Comparison of ENCODE assay signal across 21 cellular contexts in genomic region chr17:18371455-18371854, GRCh38. TPM values are rescaled to one million over a fixed set of nuclear protein-coding genes. Genes with fewer than 3 reads are reported as not detected.
DNase-seq lines count a peak whose midpoint lies in the region; ATAC-seq, FAIRE-seq and TF ChIP-seq lines count a peak whose summit lies in the region.
"Had no signal": no experiment of that assay in that cellular context is flagged by ENCODE, and none has a peak within 500 bp of the region (broad histone marks: within the 10 kb centered on the region; RNA-seq: fewer than 3 reads in every experiment).

No MANE protein-coding gene starts in this region.

- H3K27me3 ChIP-seq in IMR-90 (ENCODE audit: control insufficient read depth, insufficient read depth, low read length) (peaks cover 3% of the 10 kb centered on the region), GM12878 (replicated peaks in 1 of 2; ENCODE audit: control insufficient read depth in 2 of 2, insufficient read depth in 2 of 2, low read length in 1 of 2) (no peaks in the 10 kb centered on the region), tibial nerve (peaks cover 0 to 5% of the 10 kb centered on the region in 2 donors)

- in situ Hi-C loops in IMR-90 (cut with MboI; ENCODE audit: low sequenced_read_pairs) (no loop called here), GM12878 (cut with MboI) (no loop called here)

- no TSS peak for BruUV-seq in IMR-90 (replicated peaks; lab: Mats Ljungman, UMichigan)
- BruUV-seq in GM12878 (replicated peaks; lab: Mats Ljungman, UMichigan): no TSS peak

- no peak overlapping the region for H4K5ac ChIP-seq in IMR-90 (ENCODE audit: low read depth, low read length)

- CTCF ChIA-PET in A549 (lab: Yijun Ruan, JAX) (no interaction called here), IMR-90 (lab: Yijun Ruan, JAX) (no interaction called here), GM12878 (lab: Yijun Ruan, JAX) (no interaction called here)

- H2BK5ac ChIP-seq in IMR-90 (ENCODE audit: low read depth, low read length, poor library complexity, severe bottlenecking): no peak overlapping the region

- TF ChIP-seq POLR2A in A549 (IDR thresholded peaks at IDR 0.05; ENCODE audit: low read length): no peak
- no peak for TF ChIP-seq POLR2A in IMR-90 (IDR thresholded peaks at IDR 0.05; ENCODE audit: low read depth, low read length)
- TF ChIP-seq POLR2A in GM12878 (IDR thresholded peaks at IDR 0.05; ENCODE audit: low read depth, low read length): no peak
- TF ChIP-seq POLR2A in tibial nerve (IDR thresholded peaks at IDR 0.05): no peak

- H2AK9ac ChIP-seq in IMR-90 (replicated peaks; ENCODE audit: low read depth, low read length, poor library complexity): no peak overlapping the region

- H3K4me1 ChIP-seq in A549: 0 out of 3 replicates have a peak, but pooled peaks cover 3% of the 10 kb centered on the region
- H3K4me1 ChIP-seq in IMR-90 (ENCODE audit: control insufficient read depth, insufficient read depth, low read length): 0 out of 2 replicates have a peak, but pooled peaks cover 1% of the 10 kb centered on the region
- peaks cover 9% of the 10 kb centered on the region for H3K4me1 ChIP-seq in GM12878 (ENCODE audit: control insufficient read depth, insufficient read depth, low read length)
- H3K4me1 ChIP-seq in tibial nerve: no peaks in the 10 kb centered on the region
- H3K4me1 ChIP-seq: Caco-2 had no signal

- H3K36me3 ChIP-seq in IMR-90 (ENCODE audit: control insufficient read depth, insufficient read depth, low read length) (no peaks in the 10 kb centered on the region), GM12878 (ENCODE audit: control insufficient read depth in 2 of 2, insufficient read depth in 2 of 2, low read length in 1 of 2) (no peaks in the 10 kb centered on the region), tibial nerve (no peaks in the 10 kb centered on the region)

- H3K23ac ChIP-seq in IMR-90 (ENCODE audit: low read depth, low read length): no peak overlapping the region

- ATAC-seq in A549 (peak in 1 of 2 experiments; percentile 43; a peak in 1 of 6 replicates), IMR-90 (ENCODE audit: low read depth) (no peak), GM12878 (peak; percentile 89), HG02571 (IDR thresholded peaks at IDR 0.05; ENCODE audit: unreplicated experiment) (no peak), HG03135 (IDR thresholded peaks at IDR 0.05; ENCODE audit: unreplicated experiment) (no peak)

- no peak for TF ChIP-seq RAD21 in A549 (conservative IDR thresholded peaks at IDR 0.05 in 1 of 2, IDR thresholded peaks at IDR 0.05 in 1 of 2)
- TF ChIP-seq RAD21 in IMR-90 (IDR thresholded peaks at IDR 0.05; ENCODE audit: low read length): no peak
- no peak for TF ChIP-seq RAD21 in GM12878 (IDR thresholded peaks at IDR 0.05; ENCODE audit: insufficient read depth, low read depth, low read length)

- SMC1A ChIA-PET in GM12878 (lab: Charles Lee; ENCODE audit: uncharacterized antibody, unreplicated experiment): no interaction called here

- H2BK15ac ChIP-seq in IMR-90 (ENCODE audit: low read depth, low read length): no peak overlapping the region

- H3K18ac ChIP-seq in IMR-90 (ENCODE audit: low read depth, low read length): no peak overlapping the region

- H3K4me3 ChIP-seq in A549 (no peak overlapping the region), IMR-90 (ENCODE audit: insufficient read depth, low read depth, low read length) (no peak overlapping the region), GM12878 (no peak overlapping the region), tibial nerve (no peak overlapping the region)

- POLR2A ChIA-PET in A549 (lab: Yijun Ruan, JAX): no interaction called here
- POLR2A ChIA-PET in IMR-90 (lab: Charles Lee; ENCODE audit: unreplicated experiment): no interaction called here
- POLR2A ChIA-PET in GM12878 (lab: Charles Lee): no interaction called here

- no peaks in the 10 kb centered on the region for H3K79me2 ChIP-seq in GM12878 (ENCODE audit: control insufficient read depth, insufficient read depth, low read length)

- no peak overlapping the region for H2AK5ac ChIP-seq in IMR-90 (ENCODE audit: low read depth, low read length)

- intact Hi-C loops in IMR-90 (cut with micrococcal nuclease): no loop called here
- intact Hi-C loops in GM12878 (cut with micrococcal nuclease; ENCODE audit: unreplicated experiment): no loop called here

- H3K56ac ChIP-seq in IMR-90 (ENCODE audit: extremely low read depth, insufficient read depth, low read length): no peak overlapping the region

- H2BK20ac ChIP-seq in IMR-90 (ENCODE audit: low read depth, low read length): no peak overlapping the region

- no peak overlapping the region for H3K9ac ChIP-seq in IMR-90 (ENCODE audit: low read depth, low read length)
- no peak overlapping the region for H3K9ac ChIP-seq in GM12878 (ENCODE audit: control insufficient read depth, insufficient read depth, low read length)
- H3K9ac ChIP-seq: SK-N-SH had no signal

- dilution Hi-C loops in IMR-90 (cut with HindIII; ENCODE audit: low sequenced_read_pairs, unreplicated experiment): no loop called here

- H3K9me1 ChIP-seq in IMR-90 (ENCODE audit: insufficient read depth, low read length): no peaks in the 10 kb centered on the region

- no peak overlapping the region for H2BK120ac ChIP-seq in IMR-90 (ENCODE audit: low read depth, low read length)

- H4K91ac ChIP-seq in IMR-90 (ENCODE audit: insufficient read depth, low read depth, low read length): no peak overlapping the region

- WGBS in A549 (ENCODE audit: missing lambda C conversion rate): 73% methylated on average over 7 of the region's 7 CpGs
- WGBS in IMR-90 (ENCODE audit: extremely low coverage in 2 of 2, insufficient read length in 1 of 2), 2 experiments: no CpG with 5 or more reads among the region's 7 CpGs
- 7% methylated on average over 7 of the region's 7 CpGs for WGBS in GM12878 (ENCODE audit: insufficient coverage, insufficient replicate concordance, low lambda C conversion rate, missing lambda C conversion rate)
- WGBS in tibial nerve, 2 donors: 77% methylated on average over 7 of the region's 7 CpGs

- DNase-seq in A549 (ENCODE audit: low read depth in 1 of 2, low spot score in 1 of 2) (no peak), EH (ENCODE audit: low read depth) (peak; percentile 7), IMR-90 (no peak), GM12878 (ENCODE audit: low read depth, low spot score) (peak; percentile 20), DMS53 (lab: John Stamatoyannopoulos, UW) (no peak), tibial nerve (ENCODE audit: low spot score in 2 of 2) (no peak)
- DNase-seq: Caco-2; CD4-positive, alpha-beta T cell; KBM-7; NCI-H1105; NCI-H146; NCI-H2029; NCI-H2227 treated with DMSO at 0.1 percent for 48 hours; NCI-H510A; SIG-M5; SK-N-SH had no signal

- RAD21 ChIA-PET in GM12878 (lab: Charles Lee; ENCODE audit: unreplicated experiment): no interaction called here

- 0 out of 6 replicates have a peak overlapping the region, but pooled peaks of 1 of the 2 experiments have one; percentile 16 for H3K27ac ChIP-seq in A549
- H3K27ac ChIP-seq in IMR-90 (ENCODE audit: insufficient read depth, low read length): no peak overlapping the region
- H3K27ac ChIP-seq in GM12878 (ENCODE audit: control insufficient read depth, insufficient read depth): no peak overlapping the region
- no peak overlapping the region for H3K27ac ChIP-seq in tibial nerve
- H3K27ac ChIP-seq: RWPE1 had no signal

- H3K4ac ChIP-seq in IMR-90 (ENCODE audit: low read depth, low read length): no peak overlapping the region

- FAIRE-seq in A549 (lab: Jason Lieb, UNC) (no peak), GM12878 (lab: Jason Lieb, UNC) (no peak)
- FAIRE-seq: G401.6 had no signal

- no peak for TF ChIP-seq CTCF in A549 (IDR thresholded peaks at IDR 0.05)
- TF ChIP-seq CTCF in IMR-90 (conservative IDR thresholded peaks at IDR 0.05; ENCODE audit: low read depth, low read length): no peak
- no peak for TF ChIP-seq CTCF in GM12878 (IDR thresholded peaks at IDR 0.05 in 2 of 3, conservative IDR thresholded peaks at IDR 0.05 in 1 of 3; ENCODE audit: control insufficient read depth in 2 of 3, extremely low read depth in 1 of 3, insufficient read depth in 1 of 3, low read depth in 3 of 3, low read length in 3 of 3)
- TF ChIP-seq CTCF in tibial nerve (IDR thresholded peaks at IDR 0.05): no peak

- H4K20me1 ChIP-seq in IMR-90 (ENCODE audit: insufficient read depth, low read length) (no peaks in the 10 kb centered on the region), GM12878 (ENCODE audit: control insufficient read depth, insufficient read depth) (no peaks in the 10 kb centered on the region)

- no peak overlapping the region; the same call in 1 of the 2 replicates for H3K14ac ChIP-seq in IMR-90 (replicated peaks; ENCODE audit: low read depth, low read length)

- no peaks in the 10 kb centered on the region for H3K79me1 ChIP-seq in IMR-90 (ENCODE audit: low read depth in 1 of 2, low read length in 2 of 2)

- H4K8ac ChIP-seq in IMR-90 (ENCODE audit: low read depth in 2 of 2, low read length in 2 of 2): no peak overlapping the region

- H3K4me2 ChIP-seq in A549: no peak overlapping the region
- H3K4me2 ChIP-seq in IMR-90 (ENCODE audit: low read depth, low read length): no peak overlapping the region
- no peak overlapping the region for H3K4me2 ChIP-seq in GM12878 (ENCODE audit: control insufficient read depth, insufficient read depth)
- H3K4me2 ChIP-seq: SK-N-SH had no signal

- no peak for TF ChIP-seq EP300 in A549 (IDR thresholded peaks at IDR 0.05)
- peak; percentile 35 to 67; a peak in 1 of 4 replicates for TF ChIP-seq EP300 in GM12878 (IDR thresholded peaks at IDR 0.05; ENCODE audit: borderline replicate concordance in 1 of 2, control insufficient read depth in 1 of 2, low read depth in 2 of 2, low read length in 2 of 2)
- no peak for TF ChIP-seq EP300 in tibial nerve (IDR thresholded peaks at IDR 0.05)

- H2AFZ ChIP-seq in IMR-90 (replicated peaks; ENCODE audit: low read length, poor library complexity) (peak overlapping the region; percentile 63), GM12878 (ENCODE audit: control insufficient read depth, low read depth, low read length) (no peak overlapping the region)

- H3K9me3 ChIP-seq in A549 (no peaks in the 10 kb centered on the region), IMR-90 (ENCODE audit: control insufficient read depth, insufficient read depth, low read length) (peaks cover 5% of the 10 kb centered on the region), GM12878 (replicated peaks; ENCODE audit: control insufficient read depth, insufficient read depth, low read length) (peaks cover 3% of the 10 kb centered on the region; the same call in 1 of the 3 replicates), tibial nerve (peaks cover 0 to 9% (median 0%) of the 10 kb centered on the region in 4 donors)
- H3K9me3 ChIP-seq: Caco-2, SK-N-SH had no signal

RNA-seq across cellular contexts. Expression of gene EVPLL, which starts 6.1 kb away (rescaled TPM):
- polyA plus RNA-seq in A549 (2011; rRNA removed): not detected in 2 replicates
- 0.01 TPM in 1 of 2 replicates, not detected in the other for polyA plus RNA-seq in A549 (2012; cell fraction: cytosol; rRNA removed)
- 0.27 and 0.30 TPM in 2 replicates for polyA plus RNA-seq in A549 (2012; cell fraction: nucleus; rRNA removed)
- polyA plus RNA-seq in A549 (2017; fragmentation: RNase III; extraction: RNeasy Plus Mini Kit Qiagen cat#74134 plus additional on column Dnase treatment): 0.05 to 0.07 TPM in 2 of 3 replicates, not detected in the other
- polyA minus RNA-seq in A549 (2011; rRNA and poly(A)+ RNA removed): not detected in 2 replicates
- not detected in 2 replicates for total RNA-seq in IMR-90 (2012; rRNA removed)
- polyA plus RNA-seq in IMR-90 (2012; rRNA removed): not detected in 2 replicates
- polyA plus RNA-seq in IMR-90 (2012; cell fraction: cytosol; rRNA removed): not detected in 2 replicates
- 0.03 and 0.05 TPM in 2 replicates for polyA plus RNA-seq in IMR-90 (2012; cell fraction: nucleus; rRNA removed; ENCODE audit: low replicate concordance)
- not detected in 2 replicates for total RNA-seq in GM12878 (2013; cell fraction: nucleolus; rRNA removed)
- not detected in 2 replicates for total RNA-seq in GM12878 (2014; rRNA removed)
- total RNA-seq in GM12878 (2014; rRNA removed; fragmentation: Illumina TruSeq; extraction: Trizol): not detected in 2 replicates
- not detected in 2 replicates for total RNA-seq in GM12878 (2021)
- polyA plus RNA-seq in GM12878 (2011; ENCODE audit: low read depth): not detected
- not detected in 2 replicates for polyA plus RNA-seq in GM12878 (2011; rRNA removed)
- not detected in 2 replicates for polyA plus RNA-seq in GM12878 (2011; cell fraction: cytosol; rRNA removed)
- polyA plus RNA-seq in GM12878 (2011; cell fraction: nucleus; rRNA removed): not detected in 2 replicates
- not detected in 2 replicates for polyA plus RNA-seq in GM12878 (2012)
- not detected in 2 replicates for polyA plus RNA-seq in GM12878 (2014; fragmentation: Illumina TruSeq; extraction: Trizol)
- polyA plus RNA-seq in GM12878 (2014; fragmentation: Nextera tagmentation; extraction: Ambion mirVana): not detected
- not detected in 2 replicates for polyA plus RNA-seq in GM12878 (2014; rRNA removed)
- polyA plus RNA-seq in GM12878 (2016; fragmentation: Nextera tagmentation; extraction: Ambion mirVana): not detected
- polyA minus RNA-seq in GM12878 (2011; rRNA and poly(A)+ RNA removed): not detected in 2 replicates
- not detected in 2 replicates for polyA minus RNA-seq in GM12878 (2011; cell fraction: cytosol; rRNA and poly(A)+ RNA removed)
- polyA minus RNA-seq in GM12878 (2011; cell fraction: nucleus; rRNA and poly(A)+ RNA removed): not detected in 2 replicates
- not detected for total RNA-seq in tibial nerve
- total RNA-seq: Caco-2; CD4-positive, alpha-beta T cell had no signal
- polyA plus RNA-seq: BJ, SK-N-SH had no signal

RNA-seq across cellular contexts. Expression of gene SHMT1, which starts 8.1 kb away (rescaled TPM):
- polyA plus RNA-seq in A549 (2011; rRNA removed): 38.7 and 43.2 TPM in 2 replicates
- polyA plus RNA-seq in A549 (2012; cell fraction: cytosol; rRNA removed): 56.9 and 67.4 TPM in 2 replicates
- 71.9 and 91.1 TPM in 2 replicates for polyA plus RNA-seq in A549 (2012; cell fraction: nucleus; rRNA removed)
- 58.3 to 66.1 TPM (median 62.1 TPM) in 3 replicates for polyA plus RNA-seq in A549 (2017; fragmentation: RNase III; extraction: RNeasy Plus Mini Kit Qiagen cat#74134 plus additional on column Dnase treatment)
- 39.3 and 48.6 TPM in 2 replicates for polyA minus RNA-seq in A549 (2011; rRNA and poly(A)+ RNA removed)
- total RNA-seq in IMR-90 (2012; rRNA removed): 7.5 and 8.1 TPM in 2 replicates
- polyA plus RNA-seq in IMR-90 (2012; rRNA removed): 7.3 and 7.5 TPM in 2 replicates
- 4.5 and 15.3 TPM in 2 replicates for polyA plus RNA-seq in IMR-90 (2012; cell fraction: cytosol; rRNA removed)
- 11.6 and 11.8 TPM in 2 replicates for polyA plus RNA-seq in IMR-90 (2012; cell fraction: nucleus; rRNA removed; ENCODE audit: low replicate concordance)
- total RNA-seq in GM12878 (2013; cell fraction: nucleolus; rRNA removed): 29.6 and 32.0 TPM in 2 replicates
- 36.6 and 38.8 TPM in 2 replicates for total RNA-seq in GM12878 (2014; rRNA removed)
- total RNA-seq in GM12878 (2014; rRNA removed; fragmentation: Illumina TruSeq; extraction: Trizol): 23.5 and 27.2 TPM in 2 replicates
- total RNA-seq in GM12878 (2021): 34.9 and 38.0 TPM in 2 replicates
- 10.1 TPM for polyA plus RNA-seq in GM12878 (2011; ENCODE audit: low read depth)
- 14.6 and 21.7 TPM in 2 replicates for polyA plus RNA-seq in GM12878 (2011; rRNA removed)
- 26.3 and 29.8 TPM in 2 replicates for polyA plus RNA-seq in GM12878 (2011; cell fraction: cytosol; rRNA removed)
- 27.3 and 41.9 TPM in 2 replicates for polyA plus RNA-seq in GM12878 (2011; cell fraction: nucleus; rRNA removed)
- 16.7 and 18.9 TPM in 2 replicates for polyA plus RNA-seq in GM12878 (2012)
- 21.9 and 31.3 TPM in 2 replicates for polyA plus RNA-seq in GM12878 (2014; fragmentation: Illumina TruSeq; extraction: Trizol)
- 1 to 10 TPM; 5.2 to 7.5 TPM for polyA plus RNA-seq in GM12878 (2014; fragmentation: Nextera tagmentation; extraction: Ambion mirVana)
- 38.0 and 39.6 TPM in 2 replicates for polyA plus RNA-seq in GM12878 (2014; rRNA removed)
- 10 to 100 TPM; 59.7 to 60.1 TPM for polyA plus RNA-seq in GM12878 (2016; fragmentation: Nextera tagmentation; extraction: Ambion mirVana)
- polyA minus RNA-seq in GM12878 (2011; rRNA and poly(A)+ RNA removed): 16.3 and 23.0 TPM in 2 replicates
- polyA minus RNA-seq in GM12878 (2011; cell fraction: cytosol; rRNA and poly(A)+ RNA removed): 10.0 and 12.3 TPM in 2 replicates
- polyA minus RNA-seq in GM12878 (2011; cell fraction: nucleus; rRNA and poly(A)+ RNA removed): 9.3 and 23.3 TPM in 2 replicates
- 10 to 100 TPM; 48.0 to 69.5 (median 59.3) TPM for total RNA-seq in tibial nerve

RNA-seq across cellular contexts. Expression of gene SMCR8, which starts 56.4 kb away (rescaled TPM):
- polyA plus RNA-seq in A549 (2011; rRNA removed) (12.3 and 15.0 TPM in 2 replicates), A549 (2017; fragmentation: RNase III; extraction: RNeasy Plus Mini Kit Qiagen cat#74134 plus additional on column Dnase treatment) (14.3 to 15.8 TPM (median 15.1 TPM) in 3 replicates), IMR-90 (2012; rRNA removed) (7.1 and 7.2 TPM in 2 replicates), GM12878 (2011; rRNA removed) (5.3 and 6.4 TPM in 2 replicates), GM12878 (2014; fragmentation: Illumina TruSeq; extraction: Trizol) (12.1 and 13.4 TPM in 2 replicates), GM12878 (2014; fragmentation: Nextera tagmentation; extraction: Ambion mirVana) (under 1 TPM; 0.52 to 0.77 TPM), GM12878 (2014; rRNA removed) (9.7 and 9.9 TPM in 2 replicates), GM12878 (2016; fragmentation: Nextera tagmentation; extraction: Ambion mirVana) (1 to 10 TPM; 4.5 to 4.7 TPM)
- polyA plus RNA-seq in A549 (2012; cell fraction: cytosol; rRNA removed): 6.5 and 8.8 TPM in 2 replicates
- 11.3 and 11.6 TPM in 2 replicates for polyA plus RNA-seq in A549 (2012; cell fraction: nucleus; rRNA removed)
- 20.8 TPM in 2 replicates for polyA minus RNA-seq in A549 (2011; rRNA and poly(A)+ RNA removed)
- total RNA-seq in IMR-90 (2012; rRNA removed) (10.6 and 10.9 TPM in 2 replicates), GM12878 (2014; rRNA removed) (10.4 and 11.6 TPM in 2 replicates), GM12878 (2014; rRNA removed; fragmentation: Illumina TruSeq; extraction: Trizol) (9.6 and 10.9 TPM in 2 replicates), GM12878 (2021) (14.6 and 16.4 TPM in 2 replicates), tibial nerve (10 to 100 TPM; 11.4 to 13.5 (median 12.7) TPM)
- polyA plus RNA-seq in IMR-90 (2012; cell fraction: cytosol; rRNA removed): 2.8 and 3.8 TPM in 2 replicates
- polyA plus RNA-seq in IMR-90 (2012; cell fraction: nucleus; rRNA removed; ENCODE audit: low replicate concordance): 6.9 and 10.3 TPM in 2 replicates
- total RNA-seq in GM12878 (2013; cell fraction: nucleolus; rRNA removed): 18.5 and 19.9 TPM in 2 replicates
- polyA plus RNA-seq in GM12878 (2011; ENCODE audit: low read depth): 7.6 TPM
- 7.0 and 7.7 TPM in 2 replicates for polyA plus RNA-seq in GM12878 (2011; cell fraction: cytosol; rRNA removed)
- 8.9 and 10.0 TPM in 2 replicates for polyA plus RNA-seq in GM12878 (2011; cell fraction: nucleus; rRNA removed)
- polyA plus RNA-seq in GM12878 (2012): 10.2 and 10.3 TPM in 2 replicates
- polyA minus RNA-seq in GM12878 (2011; rRNA and poly(A)+ RNA removed): 10.2 and 14.8 TPM in 2 replicates
- polyA minus RNA-seq in GM12878 (2011; cell fraction: cytosol; rRNA and poly(A)+ RNA removed): 5.1 TPM in 2 replicates
- polyA minus RNA-seq in GM12878 (2011; cell fraction: nucleus; rRNA and poly(A)+ RNA removed): 8.0 and 12.5 TPM in 2 replicates

RNA-seq across cellular contexts. Expression of gene TOP3A, which starts 56.7 kb away (rescaled TPM):
- polyA plus RNA-seq in A549 (2011; rRNA removed) (29.0 TPM in 2 replicates), A549 (2017; fragmentation: RNase III; extraction: RNeasy Plus Mini Kit Qiagen cat#74134 plus additional on column Dnase treatment) (28.2 to 30.7 TPM (median 29.3 TPM) in 3 replicates), IMR-90 (2012; rRNA removed) (12.4 and 13.4 TPM in 2 replicates), GM12878 (2011; rRNA removed) (21.6 and 25.3 TPM in 2 replicates), GM12878 (2014; fragmentation: Illumina TruSeq; extraction: Trizol) (22.8 and 30.8 TPM in 2 replicates), GM12878 (2014; fragmentation: Nextera tagmentation; extraction: Ambion mirVana) (10 to 100 TPM in 1 of 2 experiments, 1 to 10 TPM in 1; 4.2 to 11.5 TPM), GM12878 (2014; rRNA removed) (30.0 and 30.2 TPM in 2 replicates), GM12878 (2016; fragmentation: Nextera tagmentation; extraction: Ambion mirVana) (10 to 100 TPM; 35.3 to 39.4 TPM)
- 16.5 and 19.9 TPM in 2 replicates for polyA plus RNA-seq in A549 (2012; cell fraction: cytosol; rRNA removed)
- polyA plus RNA-seq in A549 (2012; cell fraction: nucleus; rRNA removed): 29.8 and 48.3 TPM in 2 replicates
- polyA minus RNA-seq in A549 (2011; rRNA and poly(A)+ RNA removed): 51.7 and 53.1 TPM in 2 replicates
- total RNA-seq in IMR-90 (2012; rRNA removed) (21.3 and 25.6 TPM in 2 replicates), GM12878 (2014; rRNA removed) (32.8 and 39.5 TPM in 2 replicates), GM12878 (2014; rRNA removed; fragmentation: Illumina TruSeq; extraction: Trizol) (31.3 and 33.6 TPM in 2 replicates), GM12878 (2021) (50.0 and 51.9 TPM in 2 replicates), tibial nerve (10 to 100 TPM; 47.9 to 92.4 (median 63.5) TPM)
- 6.9 and 11.3 TPM in 2 replicates for polyA plus RNA-seq in IMR-90 (2012; cell fraction: cytosol; rRNA removed)
- polyA plus RNA-seq in IMR-90 (2012; cell fraction: nucleus; rRNA removed; ENCODE audit: low replicate concordance): 27.6 and 28.4 TPM in 2 replicates
- 164 and 173 TPM in 2 replicates for total RNA-seq in GM12878 (2013; cell fraction: nucleolus; rRNA removed)
- 21.7 TPM for polyA plus RNA-seq in GM12878 (2011; ENCODE audit: low read depth)
- polyA plus RNA-seq in GM12878 (2011; cell fraction: cytosol; rRNA removed): 19.3 and 20.7 TPM in 2 replicates
- 38.3 and 45.7 TPM in 2 replicates for polyA plus RNA-seq in GM12878 (2011; cell fraction: nucleus; rRNA removed)
- polyA plus RNA-seq in GM12878 (2012): 21.7 and 22.5 TPM in 2 replicates
- 46.9 and 51.2 TPM in 2 replicates for polyA minus RNA-seq in GM12878 (2011; rRNA and poly(A)+ RNA removed)
- polyA minus RNA-seq in GM12878 (2011; cell fraction: cytosol; rRNA and poly(A)+ RNA removed): 11.1 and 19.5 TPM in 2 replicates
- polyA minus RNA-seq in GM12878 (2011; cell fraction: nucleus; rRNA and poly(A)+ RNA removed): 39.4 and 60.5 TPM in 2 replicates

Comparison
In these comparisons a context has a peak if more than half of its experiments do, and no peak if none do; other contexts are left out.
1. DNase-seq: peak in EH (single experiment) and GM12878 (single experiment); none in A549 (0 of 2), IMR-90 (single experiment), DMS53 (single experiment) and tibial nerve (0 of 2).
2. Of the 24 proteins assayed by ChIP-seq in both GM12878 and A549: peak only in GM12878: EP300, JUNB and PBX3; only in A549: none; in both: none; in neither: 20; mixed calls (peak in some experiments, not most) for 1.